Comparison of ENCODE assay signal across 25 cellular contexts in genomic region chr7:118220583-118220982, GRCh38. TPM values are rescaled to one million over a fixed set of nuclear protein-coding genes. Genes with fewer than 3 reads are reported as not detected.
"Had no signal": no experiment of that assay in that cellular context is flagged by ENCODE, and none has a peak within 500 bp of the region (broad histone marks: within the 10 kb centered on the region; RNA-seq: fewer than 3 reads in every experiment).

No MANE protein-coding gene starts in this region.

- DNase-seq: natural killer cell; occipital lobe; ovary; posterior cingulate gyrus; psoas muscle; right cardiac atrium; right lobe of liver; sigmoid colon; small intestine; stimulated activated CD4-positive, alpha-beta T cell treated with anti-CD3 and anti-CD28 coated beads, Interleukin-15, amount 100 ng/mL, for 24 hours; stimulated activated CD4-positive, alpha-beta T cell treated with anti-CD3 and anti-CD28 coated beads, Interleukin-2, amount 100 ng/mL, for 24 hours; stimulated activated CD4-positive, alpha-beta T cell treated with anti-CD3 and anti-CD28 coated beads, Interleukin-2, amount 100 ng/mL, for 48 hours; stimulated activated CD4-positive, alpha-beta T cell treated with anti-CD3 and anti-CD28 coated beads, Interleukin-4, amount 100 ng/mL, for 24 hours; stimulated activated naive B cell treated with anti-CD40 and anti-IgM and Interleukin-4, amounts not matched to agents 10 μg/mL and 1 μg/mL and 100 μg/mL, for 72 hours; stimulated activated naive CD4-positive, alpha-beta T cell treated with Interleukin-2 at 50 U/mL for 16 hours; stomach; thyroid gland; trophoblast cell; upper lobe of left lung had no signal

- H3K9me3 Mint-ChIP-seq: natural killer cell; nephron; neural progenitor cell; stimulated activated effector memory CD8-positive, alpha-beta T cell treated with anti-CD3 and anti-CD28 coated beads, Interleukin-12 subunit alpha, Interleukin-12 subunit beta, amount 100 ng/mL, for 72 hours; stimulated activated naive B cell treated with anti-CD40 and anti-IgM and Interleukin-4, amounts not matched to agents 10 μg/mL and 1 μg/mL and 100 μg/mL, for 72 hours had no signal

- H3K4me1 Mint-ChIP-seq: natural killer cell; nephron; neural progenitor cell; stimulated activated effector memory CD8-positive, alpha-beta T cell treated with anti-CD3 and anti-CD28 coated beads, Interleukin-12 subunit alpha, Interleukin-12 subunit beta, amount 100 ng/mL, for 72 hours had no signal

- H3K36me3 Mint-ChIP-seq: natural killer cell; neural progenitor cell; stimulated activated effector memory CD8-positive, alpha-beta T cell treated with anti-CD3 and anti-CD28 coated beads, Interleukin-12 subunit alpha, Interleukin-12 subunit beta, amount 100 ng/mL, for 72 hours; stimulated activated naive B cell treated with anti-CD40 and anti-IgM and Interleukin-4, amounts not matched to agents 10 μg/mL and 1 μg/mL and 100 μg/mL, for 72 hours had no signal

- ATAC-seq: natural killer cell; psoas muscle; right cardiac atrium; right lobe of liver; stimulated activated effector memory CD8-positive, alpha-beta T cell treated with anti-CD3 and anti-CD28 coated beads, Interleukin-12 subunit alpha, Interleukin-12 subunit beta, amount 100 ng/mL, for 72 hours; stimulated activated naive B cell treated with anti-CD40 and anti-IgM and Interleukin-4, amounts not matched to agents 10 μg/mL and 1 μg/mL and 100 μg/mL, for 72 hours had no signal

- H3K4me3 Mint-ChIP-seq: natural killer cell; nephron; neural progenitor cell; stimulated activated effector memory CD8-positive, alpha-beta T cell treated with anti-CD3 and anti-CD28 coated beads, Interleukin-12 subunit alpha, Interleukin-12 subunit beta, amount 100 ng/mL, for 72 hours; stimulated activated naive B cell treated with anti-CD40 and anti-IgM and Interleukin-4, amounts not matched to agents 10 μg/mL and 1 μg/mL and 100 μg/mL, for 72 hours had no signal

- H3K27me3 Mint-ChIP-seq: progenitor cell of endocrine pancreas had no signal

- H3K27ac Mint-ChIP-seq: natural killer cell; nephron; neural progenitor cell; progenitor cell of endocrine pancreas; stimulated activated effector memory CD8-positive, alpha-beta T cell treated with anti-CD3 and anti-CD28 coated beads, Interleukin-12 subunit alpha, Interleukin-12 subunit beta, amount 100 ng/mL, for 72 hours; stimulated activated naive B cell treated with anti-CD40 and anti-IgM and Interleukin-4, amounts not matched to agents 10 μg/mL and 1 μg/mL and 100 μg/mL, for 72 hours had no signal

RNA-seq across cellular contexts. Expression of gene ANKRD7, which starts 3.9 kb away (rescaled TPM):
- total RNA-seq: natural killer cell, progenitor cell of endocrine pancreas, right lobe of liver, upper lobe of left lung, ureter had no signal
- polyA plus RNA-seq: neural cell, sigmoid colon had no signal
